Comparison of ENCODE assay signal across 9 cellular contexts in the genomic region with DNA sequence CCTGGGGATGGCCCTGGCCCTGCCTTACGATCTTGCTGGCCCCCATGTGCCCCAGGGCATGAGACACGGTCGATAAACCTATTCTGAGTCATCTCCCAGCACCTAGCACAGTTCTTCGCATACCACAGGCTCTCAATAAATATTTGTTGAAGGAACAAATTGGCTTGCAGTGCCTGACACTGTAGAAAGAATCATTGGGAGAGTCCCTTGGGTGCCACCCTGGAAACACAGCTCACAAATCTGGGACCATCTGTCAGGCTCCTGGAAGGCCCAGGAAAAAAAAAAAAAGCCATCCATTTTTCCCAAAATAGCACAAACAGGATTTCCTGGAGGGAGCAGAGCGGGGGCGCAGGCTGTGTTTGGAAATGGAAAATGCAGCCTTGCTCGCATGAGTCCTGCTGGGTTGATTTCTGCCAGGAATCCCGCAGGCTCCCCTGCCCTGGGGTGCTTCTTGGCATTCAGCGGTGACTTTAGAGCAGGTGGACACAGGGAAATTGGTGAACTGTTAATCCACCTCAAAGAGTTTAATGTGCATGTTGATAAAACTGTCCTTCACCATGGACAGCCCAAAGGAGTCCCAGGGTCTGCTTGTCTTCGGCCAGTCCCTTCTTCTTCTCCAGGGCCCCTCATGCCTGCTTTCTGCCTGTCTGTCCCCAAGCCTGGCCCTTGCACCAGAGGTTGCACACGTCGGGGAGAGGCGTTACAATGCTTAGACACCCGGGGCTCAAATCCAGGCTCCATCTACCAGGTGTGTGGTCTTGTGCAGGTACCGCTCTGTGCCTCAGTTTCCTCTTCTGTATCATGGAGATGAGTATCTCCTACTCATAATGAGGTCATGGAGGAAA.
DNase-seq lines count a peak whose midpoint lies in the region; FAIRE-seq and TF ChIP-seq lines count a peak whose summit lies in the region.
"Had no signal": no experiment of that assay in that cellular context is flagged by ENCODE, and none has a peak within 500 bp of the region (broad histone marks: within the 10 kb centered on the region; RNA-seq: fewer than 3 reads in every experiment).

No MANE protein-coding gene starts in this region.

- H3K4me3 ChIP-seq in endodermal cell (ENCODE audit: low read length) (no peak overlapping the region), neural progenitor cell (no peak overlapping the region), esophagus muscularis mucosa (no peak overlapping the region)
- H3K4me3 ChIP-seq: HAP-1 had no signal

- no peak for FAIRE-seq in GM19239 (lab: Jason Lieb, UNC)

- peaks cover 20% of the 10 kb centered on the region for H3K4me1 Mint-ChIP-seq in endodermal cell
- peaks cover 51% of the 10 kb centered on the region for H3K4me1 Mint-ChIP-seq in neural progenitor cell

- no peaks in the 10 kb centered on the region for H3K79me2 ChIP-seq in neural progenitor cell (ENCODE audit: low read depth)

- H3K27ac Mint-ChIP-seq in endodermal cell (peak overlapping the region; percentile 37), neural progenitor cell (peak overlapping the region; percentile 46)

- H3K27ac ChIP-seq in endodermal cell (ENCODE audit: low read depth, low read length), result no peak overlapping the region
- H3K27ac ChIP-seq in neural progenitor cell, result no peak overlapping the region
- H3K27ac ChIP-seq in esophagus muscularis mucosa (replicated peaks in 1 of 4), result no peak overlapping the region

- H2AFZ ChIP-seq in neural progenitor cell (replicated peaks), result no peak overlapping the region

- no peak overlapping the region for H3K4me2 ChIP-seq in neural progenitor cell

- H3K27me3 ChIP-seq in endodermal cell (ENCODE audit: control insufficient read depth, insufficient read depth, low read length, poor library complexity, severe bottlenecking) (no peaks in the 10 kb centered on the region), neural progenitor cell (no peaks in the 10 kb centered on the region), esophagus muscularis mucosa (no peaks in the 10 kb centered on the region)

- intact Hi-C loops in esophagus muscularis mucosa (cut with DNase I), result no loop called here

- DNase-seq in EH (ENCODE audit: low read depth), result peak; percentile 57
- DNase-seq in NCI-H226, result peak; percentile 41
- no peak for DNase-seq in endodermal cell
- DNase-seq in neural progenitor cell (ENCODE audit: low spot score), result no peak
- no peak for DNase-seq in esophagus muscularis mucosa (ENCODE audit: extremely low spot score)
- DNase-seq in GM19239 (ENCODE audit: insufficient read length, low spot score), result no peak
- DNase-seq in SKM-1 treated with dmso at 0.1 percent for 144 hours (lab: John Stamatoyannopoulos, UW; ENCODE audit: unreplicated experiment), result no peak
- no peak for DNase-seq in ecto neural progenitor cell (ENCODE audit: low spot score)

- peaks cover 8% of the 10 kb centered on the region for H3K4me1 ChIP-seq in endodermal cell (ENCODE audit: control insufficient read depth, insufficient read depth, low read length)
- peaks cover 23% of the 10 kb centered on the region for H3K4me1 ChIP-seq in neural progenitor cell
- H3K4me1 ChIP-seq in esophagus muscularis mucosa, result peaks cover 10 to 19% (median 13%) of the 10 kb centered on the region in 4 donors
- H3K4me1 ChIP-seq: HAP-1 had no signal

- H3F3A ChIP-seq in neural progenitor cell (ENCODE audit: low read depth), result peaks cover 14% of the 10 kb centered on the region

- no peak for TF ChIP-seq EP300 in esophagus muscularis mucosa (IDR thresholded peaks at IDR 0.05)

- H3K36me3 ChIP-seq in endodermal cell (ENCODE audit: control insufficient read depth, insufficient read depth, low read length) (no peaks in the 10 kb centered on the region), neural progenitor cell (no peaks in the 10 kb centered on the region), esophagus muscularis mucosa (no peaks in the 10 kb centered on the region)
- H3K36me3 ChIP-seq: HAP-1 had no signal

- no peak overlapping the region for H3K4me3 Mint-ChIP-seq in endodermal cell
- H3K4me3 Mint-ChIP-seq in neural progenitor cell, result no peak overlapping the region

- H3K9me3 ChIP-seq in endodermal cell (ENCODE audit: control insufficient read depth, low read length) (peaks cover 6% of the 10 kb centered on the region), neural progenitor cell (ENCODE audit: low read depth) (no peaks in the 10 kb centered on the region), esophagus muscularis mucosa (no peaks in the 10 kb centered on the region)

- H4K20me1 ChIP-seq in neural progenitor cell (ENCODE audit: low read depth), result no peaks in the 10 kb centered on the region

- 85 to 93% methylated on average over 8 to 15 of the region's 15 CpGs for WGBS in endodermal cell (ENCODE audit: insufficient coverage in 1 of 2, insufficient read length in 1 of 2), 2 experiments
- WGBS in esophagus muscularis mucosa, result 78% methylated on average over 14 of the region's 15 CpGs

- H3K27me3 Mint-ChIP-seq in endodermal cell (ENCODE audit: insufficient read depth), result peaks cover 3% of the 10 kb centered on the region
- peaks cover 11% of the 10 kb centered on the region for H3K27me3 Mint-ChIP-seq in neural progenitor cell (ENCODE audit: insufficient read depth, low read depth)

- TF ChIP-seq CTCF in endodermal cell (conservative IDR thresholded peaks at IDR 0.05) (no peak), neural progenitor cell (IDR thresholded peaks at IDR 0.05) (no peak), esophagus muscularis mucosa (IDR thresholded peaks at IDR 0.05) (no peak)

- H3K36me3 Mint-ChIP-seq in endodermal cell (ENCODE audit: low read depth), result no peaks in the 10 kb centered on the region
- H3K36me3 Mint-ChIP-seq in neural progenitor cell, result peaks cover 2% of the 10 kb centered on the region

- H3K9me3 Mint-ChIP-seq in endodermal cell (peaks cover 5% of the 10 kb centered on the region), neural progenitor cell (peaks cover 3% of the 10 kb centered on the region)

- H3K9ac ChIP-seq in endodermal cell (ENCODE audit: extremely low read depth, low read length, poor library complexity, severe bottlenecking) (no peak overlapping the region), neural progenitor cell (no peak overlapping the region)

- TF ChIP-seq POLR2A in esophagus muscularis mucosa (IDR thresholded peaks at IDR 0.05; ENCODE audit: low read depth), result no peak

Comparison
In these comparisons a context has a peak if more than half of its experiments do, and no peak if none do; other contexts are left out.
1. DNase-seq: peak in EH (single experiment) and NCI-H226 (single experiment); none in endodermal cell (single experiment), neural progenitor cell (single experiment), esophagus muscularis mucosa (single experiment), GM19239 (single experiment), SKM-1 treated with dmso at 0.1 percent for 144 hours (single experiment) and ecto neural progenitor cell (single experiment).